Comparison of ENCODE assay signal across 10 cellular contexts in the genomic region with DNA sequence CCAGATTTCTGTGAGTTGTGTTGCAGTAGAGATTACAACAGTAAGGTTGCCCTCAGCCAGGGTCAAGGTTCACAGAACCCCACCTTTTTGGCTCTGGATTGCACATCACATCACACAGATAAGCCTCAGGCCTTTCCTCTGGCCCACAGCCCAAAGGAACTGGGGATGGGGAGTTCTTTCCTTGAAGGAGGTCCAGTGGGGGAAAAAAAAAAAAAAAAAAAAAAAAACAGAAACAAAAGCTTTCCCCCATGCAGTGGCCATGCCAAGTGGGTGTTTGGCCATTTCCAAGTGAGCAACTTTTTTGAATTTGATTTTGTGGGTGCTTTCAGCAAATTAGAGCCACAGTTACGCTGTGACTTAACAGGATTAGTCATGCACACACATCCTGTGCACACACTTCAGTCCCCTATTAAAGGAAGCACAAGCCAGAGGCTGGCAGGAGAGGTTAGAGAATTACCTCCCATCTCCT.
DNase-seq lines count a peak whose midpoint lies in the region; ATAC-seq and TF ChIP-seq lines count a peak whose summit lies in the region.
"Had no signal": no experiment of that assay in that cellular context is flagged by ENCODE, and none has a peak within 500 bp of the region (broad histone marks: within the 10 kb centered on the region; RNA-seq: fewer than 3 reads in every experiment).

No MANE protein-coding gene starts in this region.

- WGBS in gastroesophageal sphincter (ENCODE audit: low coverage in 1 of 2), 2 donors = 60 to 73% methylated on average over 1 of the region's 1 CpG
- WGBS in hepatocyte (ENCODE audit: low lambda C conversion rate, missing lambda C conversion rate) = 71% methylated on average over 1 of the region's 1 CpG
- 63% methylated on average over 1 of the region's 1 CpG for WGBS in smooth muscle cell (ENCODE audit: low lambda C conversion rate)

- H3F3A ChIP-seq in PC-9 (ENCODE audit: insufficient read depth, low read depth) = peaks cover 7% of the 10 kb centered on the region; the same call in 1 of the 2 replicates
- H3F3A ChIP-seq in smooth muscle cell (ENCODE audit: low read depth) = no peaks in the 10 kb centered on the region

- no peak overlapping the region for H3K27ac ChIP-seq in A673 (ENCODE audit: low read depth, low read length, poor library complexity, severe bottlenecking)
- 0 out of 2 replicates have a peak overlapping the region, but pooled peaks have one; percentile 30 for H3K27ac ChIP-seq in PC-9
- no peak overlapping the region for H3K27ac ChIP-seq in gastroesophageal sphincter
- no peak overlapping the region for H3K27ac ChIP-seq in hepatocyte
- no peak overlapping the region for H3K27ac ChIP-seq in smooth muscle cell (ENCODE audit: low read depth)

- H3K9me3 ChIP-seq in A673 (ENCODE audit: low read depth, low read length, poor library complexity, severe bottlenecking) (no peaks in the 10 kb centered on the region), PC-9 (ENCODE audit: insufficient read depth, low read depth) (no peaks in the 10 kb centered on the region), gastroesophageal sphincter (no peaks in the 10 kb centered on the region), hepatocyte (ENCODE audit: low read depth) (no peaks in the 10 kb centered on the region), smooth muscle cell (replicated peaks; ENCODE audit: low read depth) (no peaks in the 10 kb centered on the region)

- CTCF ChIA-PET in A673 (lab: Charles Lee) (no interaction called here), PC-9 (lab: Charles Lee) (no interaction called here)

- BruUV-seq in A673 (replicated peaks; lab: Mats Ljungman, UMichigan) = no TSS peak
- no TSS peak for BruUV-seq in PC-9 (replicated peaks; lab: Mats Ljungman, UMichigan)

- no peak for TF ChIP-seq POLR2A in gastroesophageal sphincter (IDR thresholded peaks at IDR 0.05)

- DNase-seq in A673 (ENCODE audit: low spot score) (peak; percentile 60), ELR (ENCODE audit: low read depth) (peak; percentile 72), PC-9 (peak in 1 of 2 experiments; percentile 72), fibroblast of pulmonary artery (ENCODE audit: low read depth) (peak; percentile 41), hepatocyte (ENCODE audit: low spot score) (no peak), smooth muscle cell (lab: John Stamatoyannopoulos, UW; ENCODE audit: unreplicated experiment) (no peak)
- DNase-seq: activated CD4-positive, alpha-beta T cell treated with anti-CD3 and anti-CD28 coated beads for 1 hour; CD8-positive, alpha-beta T cell had no signal

- H3K27me3 ChIP-seq in A673 (replicated peaks; ENCODE audit: insufficient read depth, low read depth, low read length, poor library complexity) (no peaks in the 10 kb centered on the region), PC-9 (ENCODE audit: insufficient read depth, low read depth) (no peaks in the 10 kb centered on the region), gastroesophageal sphincter (no peaks in the 10 kb centered on the region), hepatocyte (no peaks in the 10 kb centered on the region), smooth muscle cell (ENCODE audit: low read depth) (no peaks in the 10 kb centered on the region)

- H3K9me2 ChIP-seq in PC-9 (ENCODE audit: insufficient read depth) = no peaks in the 10 kb centered on the region
- no peaks in the 10 kb centered on the region for H3K9me2 ChIP-seq in hepatocyte (replicated peaks; ENCODE audit: insufficient read depth)

- H3K4me1 ChIP-seq in A673 (ENCODE audit: insufficient read depth, low read length, poor library complexity, severe bottlenecking) = peaks cover 19% of the 10 kb centered on the region
- peaks cover 29% of the 10 kb centered on the region for H3K4me1 ChIP-seq in PC-9 (replicated peaks; ENCODE audit: insufficient read depth)
- peaks cover 0 to 21% (median 0%) of the 10 kb centered on the region in 3 donors for H3K4me1 ChIP-seq in gastroesophageal sphincter
- no peaks in the 10 kb centered on the region for H3K4me1 ChIP-seq in hepatocyte (ENCODE audit: insufficient read depth)
- H3K4me1 ChIP-seq in smooth muscle cell (ENCODE audit: low read depth) = no peaks in the 10 kb centered on the region

- H3K4me2 ChIP-seq in PC-9 (peak overlapping the region; percentile 29), hepatocyte (no peak overlapping the region), smooth muscle cell (no peak overlapping the region)

- POLR2A ChIA-PET in A673 (lab: Charles Lee; ENCODE audit: low non-redundant PET) (no interaction called here), PC-9 (lab: Charles Lee; ENCODE audit: unreplicated experiment) (no interaction called here)

- H3K36me3 ChIP-seq in A673 (ENCODE audit: insufficient read depth, low read length, poor library complexity, severe bottlenecking) (no peaks in the 10 kb centered on the region), PC-9 (ENCODE audit: low read depth) (no peaks in the 10 kb centered on the region), gastroesophageal sphincter (no peaks in the 10 kb centered on the region), hepatocyte (replicated peaks; ENCODE audit: insufficient read depth, low read depth) (no peaks in the 10 kb centered on the region), smooth muscle cell (ENCODE audit: low read depth) (no peaks in the 10 kb centered on the region)

- no peak for ATAC-seq in gastroesophageal sphincter
- ATAC-seq in GM21381 (IDR thresholded peaks at IDR 0.05; ENCODE audit: unreplicated experiment) = no peak
- ATAC-seq: CD8-positive, alpha-beta T cell had no signal

- no peak for TF ChIP-seq EP300 in gastroesophageal sphincter (IDR thresholded peaks at IDR 0.05)

- intact Hi-C loops in A673 (cut with micrococcal nuclease; ENCODE audit: unreplicated experiment) (no loop called here), PC-9 (cut with micrococcal nuclease; ENCODE audit: unreplicated experiment) (no loop called here)

- no peak overlapping the region for H3K4me3 ChIP-seq in A673 (ENCODE audit: low read depth, low read length, poor library complexity, severe bottlenecking)
- H3K4me3 ChIP-seq in PC-9 = no peak overlapping the region
- no peak overlapping the region for H3K4me3 ChIP-seq in fibroblast of pulmonary artery (replicated peaks; ENCODE audit: low read depth, low read length)
- H3K4me3 ChIP-seq in gastroesophageal sphincter = no peak overlapping the region
- no peak overlapping the region for H3K4me3 ChIP-seq in hepatocyte
- H3K4me3 ChIP-seq in smooth muscle cell = no peak overlapping the region

- TF ChIP-seq CTCF in A673 (conservative IDR thresholded peaks at IDR 0.05; ENCODE audit: low read depth, low read length) (no peak), PC-9 (conservative IDR thresholded peaks at IDR 0.05) (no peak), fibroblast of pulmonary artery (IDR thresholded peaks at IDR 0.05; ENCODE audit: low read length, missing control alignments) (no peak), gastroesophageal sphincter (IDR thresholded peaks at IDR 0.05) (no peak), hepatocyte (IDR thresholded peaks at IDR 0.05; ENCODE audit: poor library complexity) (no peak), smooth muscle cell (IDR thresholded peaks at IDR 0.05; ENCODE audit: borderline replicate concordance, insufficient read depth, poor library complexity, severe bottlenecking) (no peak)

- H3K9ac ChIP-seq in smooth muscle cell (ENCODE audit: low read depth) = no peak overlapping the region

- H3K79me2 ChIP-seq in PC-9 (ENCODE audit: low read depth) (no peaks in the 10 kb centered on the region), hepatocyte (no peaks in the 10 kb centered on the region), smooth muscle cell (ENCODE audit: low read depth) (no peaks in the 10 kb centered on the region)

- H4K20me1 ChIP-seq in PC-9 (ENCODE audit: insufficient read depth) (no peaks in the 10 kb centered on the region), hepatocyte (ENCODE audit: insufficient read depth, poor library complexity, severe bottlenecking) (no peaks in the 10 kb centered on the region), smooth muscle cell (ENCODE audit: low read depth) (no peaks in the 10 kb centered on the region)

- H2AFZ ChIP-seq in PC-9 (no peak overlapping the region), hepatocyte (no peak overlapping the region), smooth muscle cell (ENCODE audit: low read depth) (no peak overlapping the region)

Comparison
In these comparisons a context has a peak if more than half of its experiments do, and no peak if none do; other contexts are left out.
1. DNase-seq: peak in A673 (single experiment), ELR (single experiment) and fibroblast of pulmonary artery (single experiment); none in hepatocyte (single experiment) and smooth muscle cell (single experiment).